In genomic region chr11:121534131-121535093, GRCh38 we compare ENCODE assay signal across 8 cellular contexts.
DNase-seq lines count a peak whose midpoint lies in the region; ATAC-seq and TF ChIP-seq lines count a peak whose summit lies in the region.

No MANE protein-coding gene starts in this region.

- DNase-seq in NCI-H1417 (lab: John Stamatoyannopoulos, UW): peak; percentile 15 to 56 (median 53)
- DNase-seq in NCI-H1417 treated with DMSO at 0.1 percent for 48 hours (lab: John Stamatoyannopoulos, UW): no peak
- DNase-seq in PC-3: peak; percentile 62
- peak; percentile 59 for DNase-seq in fibroblast of mammary gland (ENCODE audit: low read depth)
- DNase-seq in sigmoid colon: no peak
- no peak for DNase-seq in epidermal melanocyte (ENCODE audit: insufficient read length, low spot score)

- H3F3A ChIP-seq in PC-3 (ENCODE audit: low read length, unreplicated experiment): no peaks in the 10 kb centered on the region

- H3K9me2 ChIP-seq in PC-3 (replicated peaks; ENCODE audit: low read length): no peaks in the 10 kb centered on the region

- H3K9ac ChIP-seq in PC-3 (ENCODE audit: low read length): no peak overlapping the region

- no TSS peak for BruUV-seq in PC-3 (replicated peaks; lab: Mats Ljungman, UMichigan)

- peaks cover 7% of the 10 kb centered on the region for H3K36me3 ChIP-seq in PC-3 (ENCODE audit: low read depth, low read length)
- H3K36me3 ChIP-seq in sigmoid colon: no peaks in the 10 kb centered on the region

- no peak overlapping the region for H3K4me3 ChIP-seq in PC-3 (ENCODE audit: low read length)
- H3K4me3 ChIP-seq in fibroblast of mammary gland (ENCODE audit: control insufficient read depth, low read depth, low read length): no peak overlapping the region
- H3K4me3 ChIP-seq in sigmoid colon: no peak overlapping the region

- intact Hi-C loops in PC-3 (cut with micrococcal nuclease): loop anchor here (2.0 kb wide), 2 partner anchors 84 to 216 kb away; no protein-coding TSS in a partner anchor
- intact Hi-C loops in sigmoid colon (cut with DNase I): loop anchor here (5.0 kb wide), 2 partner anchors 82 to 217 kb away; partner anchors contain the start of genes SORL1 and SORL1-AS1

- no peaks in the 10 kb centered on the region; the same call in 1 of the 2 replicates for H4K20me1 ChIP-seq in PC-3 (ENCODE audit: low read length)

- H3K27ac ChIP-seq in PC-3 (ENCODE audit: low read length) (peak overlapping the region; percentile 15; the same call in 1 of the 2 replicates), sigmoid colon (no peak overlapping the region)

- TF ChIP-seq CTCF in PC-3 (conservative IDR thresholded peaks at IDR 0.05; ENCODE audit: low read depth, low read length): peak; percentile 52; the same call in 1 of the 2 replicates
- peak; percentile 67 for TF ChIP-seq CTCF in fibroblast of mammary gland (conservative IDR thresholded peaks at IDR 0.05; ENCODE audit: control insufficient read depth, insufficient read depth, low read depth, low read length)
- peak in 3 of 4 experiments; percentile 27 to 38 (median 31) for TF ChIP-seq CTCF in sigmoid colon (IDR thresholded peaks at IDR 0.05)

- ATAC-seq in PC-3 (peak; percentile 72), GM21619 (IDR thresholded peaks at IDR 0.05; ENCODE audit: unreplicated experiment) (no peak)
- no peak for ATAC-seq in activated CD4-positive, CD25-positive, alpha-beta regulatory T cell treated with anti-CD3 and anti-CD28 coated beads, Interleukin-2, amount 50 U/mL, for 24 hours

- H3K4me1 ChIP-seq in PC-3 (ENCODE audit: insufficient read depth, low read length) (peaks cover 21% of the 10 kb centered on the region), sigmoid colon (peaks cover 0 to 5% (median 0%) of the 10 kb centered on the region in 4 donors)

- TF ChIP-seq EP300 in sigmoid colon (IDR thresholded peaks at IDR 0.05): no peak

- no peaks in the 10 kb centered on the region for H3K27me3 ChIP-seq in PC-3 (ENCODE audit: low read length)
- H3K27me3 ChIP-seq in sigmoid colon: no peaks in the 10 kb centered on the region

- POLR2A ChIA-PET in PC-3 (lab: Charles Lee; ENCODE audit: unreplicated experiment): no interaction called here

- CTCF ChIA-PET in PC-3 (lab: Charles Lee): interaction anchor here (0.5 kb wide), 1 partner anchor 67 kb away, joined by 5 read pairs; no protein-coding TSS in a partner anchor

- WGBS in sigmoid colon, 2 donors: 83 to 87% methylated on average over 12 of the region's 12 CpGs

- peak overlapping the region; percentile 11; the same call in 1 of the 2 replicates for H3K4me2 ChIP-seq in PC-3 (ENCODE audit: low read length)

- no peaks in the 10 kb centered on the region for H3K79me2 ChIP-seq in PC-3 (ENCODE audit: low read length)

- H2AFZ ChIP-seq in PC-3 (ENCODE audit: low read length): no peak overlapping the region

- H3K9me3 ChIP-seq in PC-3 (ENCODE audit: low read length) (0 out of 2 replicates have a peak, but pooled peaks cover 5% of the 10 kb centered on the region), sigmoid colon (no peaks in the 10 kb centered on the region)

- no peak for TF ChIP-seq POLR2A in sigmoid colon (IDR thresholded peaks at IDR 0.05)

Comparison
In these comparisons a context has a peak if more than half of its experiments do, and no peak if none do; other contexts are left out.
1. DNase-seq: peak in NCI-H1417 (3 of 3), PC-3 (single experiment) and fibroblast of mammary gland (single experiment); none in NCI-H1417 treated with DMSO at 0.1 percent for 48 hours (single experiment), sigmoid colon (single experiment) and epidermal melanocyte (single experiment).
2. Peak in every context shown above with its lines, with median percentiles within 50 percentile points of each other: CTCF ChIP-seq.